1 cellular context compared by ENCODE assay signal in the genomic region with DNA sequence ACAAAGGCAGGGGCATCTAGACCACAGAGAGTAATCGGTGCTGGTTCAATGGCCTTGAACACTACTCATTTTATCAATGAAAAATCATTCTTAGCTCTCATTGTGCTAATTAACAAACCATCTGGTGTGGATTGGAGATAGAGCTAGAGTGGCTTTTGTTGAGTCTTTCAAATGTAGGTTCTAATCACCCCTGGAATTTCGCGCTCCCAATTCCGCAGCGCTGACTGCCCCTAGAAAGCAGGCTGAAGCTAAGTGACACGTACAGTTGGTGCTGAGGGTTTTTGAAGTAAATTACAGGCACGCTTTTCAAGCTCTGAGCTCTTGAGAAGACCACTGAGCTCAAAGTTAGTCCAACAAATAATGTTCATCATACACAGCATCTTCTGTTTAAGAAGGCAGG.
TF ChIP-seq lines count a peak whose summit lies in the region.

No MANE protein-coding gene starts in this region.

TF ChIP-seq in IMR-90, 13 proteins besides CTCF, POLR2A, EP300 and RAD21:
- TF ChIP-seq RFX5 (IDR thresholded peaks at IDR 0.05; ENCODE audit: low read depth, low read length) (no peak), MXI1 (IDR thresholded peaks at IDR 0.05; ENCODE audit: borderline replicate concordance, low read depth, low read length) (no peak)
- TF ChIP-seq, protein P1, sequence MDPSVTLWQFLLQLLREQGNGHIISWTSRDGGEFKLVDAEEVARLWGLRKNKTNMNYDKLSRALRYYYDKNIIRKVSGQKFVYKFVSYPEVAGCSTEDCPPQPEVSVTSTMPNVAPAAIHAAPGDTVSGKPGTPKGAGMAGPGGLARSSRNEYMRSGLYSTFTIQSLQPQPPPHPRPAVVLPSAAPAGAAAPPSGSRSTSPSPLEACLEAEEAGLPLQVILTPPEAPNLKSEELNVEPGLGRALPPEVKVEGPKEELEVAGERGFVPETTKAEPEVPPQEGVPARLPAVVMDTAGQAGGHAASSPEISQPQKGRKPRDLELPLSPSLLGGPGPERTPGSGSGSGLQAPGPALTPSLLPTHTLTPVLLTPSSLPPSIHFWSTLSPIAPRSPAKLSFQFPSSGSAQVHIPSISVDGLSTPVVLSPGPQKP (IDR thresholded peaks at IDR 0.05; ENCODE audit: borderline replicate concordance, low read depth, low read length): no peak
